13 cellular contexts compared by ENCODE assay signal in the genomic region with DNA sequence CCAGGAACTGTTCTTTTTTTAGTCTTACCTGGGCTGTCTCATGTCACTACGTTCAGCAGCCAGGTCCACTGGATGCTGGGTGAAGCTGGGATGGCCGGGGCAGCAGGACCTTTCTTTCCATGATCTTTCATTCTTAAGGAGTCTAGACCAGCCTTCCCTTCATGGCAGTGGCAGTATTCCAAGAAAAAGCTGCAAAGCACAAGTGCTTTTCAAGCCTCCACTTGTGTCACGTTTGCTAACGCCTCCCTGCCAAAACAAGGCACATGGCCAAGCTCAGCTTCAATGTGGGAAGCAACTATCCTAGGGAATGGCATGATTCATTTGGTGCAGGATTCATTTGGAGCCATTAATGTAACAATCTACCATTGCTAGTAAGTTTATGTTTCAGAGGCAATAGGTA.
A peak's percentile ranks its signal among the peaks of the same experiment; 100 is the strongest.
DNase-seq lines count a peak whose midpoint lies in the region; ATAC-seq and TF ChIP-seq lines count a peak whose summit lies in the region.
"Had no signal": no experiment of that assay in that cellular context is flagged by ENCODE, and none has a peak within 500 bp of the region (broad histone marks: within the 10 kb centered on the region; RNA-seq: fewer than 3 reads in every experiment).

No MANE protein-coding gene starts in this region.

- H3K27me3 Mint-ChIP-seq in WTC11 (ENCODE audit: low read depth) (no peaks in the 10 kb centered on the region), T-cell (no peaks in the 10 kb centered on the region)
- H3K27me3 Mint-ChIP-seq: activated naive CD4-positive, alpha-beta T cell treated with anti-CD3 and anti-CD28 coated beads, Interleukin-2, amount 50 U/mL, for 24 hours had no signal

- DNase-seq in Right ventricle myocardium superior (peak; percentile 45), left ventricle myocardium inferior (no peak), WTC11 (ENCODE audit: low spot score) (no peak), left ventricle myocardium superior (peak; percentile 53), SHP77 treated with DMSO at 0.1 percent for 48 hours (lab: John Stamatoyannopoulos, UW) (no peak), T-cell (no peak), A172 (ENCODE audit: low spot score) (no peak), omental fat pad (ENCODE audit: low spot score) (no peak)
- DNase-seq: endodermal cell had no signal

- H3K27ac Mint-ChIP-seq in WTC11, result 0 out of 2 replicates have a peak overlapping the region, but pooled peaks have one; percentile 36
- H3K27ac Mint-ChIP-seq in T-cell, result no peak overlapping the region
- H3K27ac Mint-ChIP-seq: activated naive CD4-positive, alpha-beta T cell treated with anti-CD3 and anti-CD28 coated beads, Interleukin-2, amount 50 U/mL, for 24 hours; natural killer cell treated with Interleukin-12 subunit alpha and Interleukin-12 subunit beta and Interleukin-15 and Interleukin-18, amount 100 ng/mL, for 72 hours had no signal

- H3K9me3 Mint-ChIP-seq in WTC11 (no peaks in the 10 kb centered on the region), T-cell (no peaks in the 10 kb centered on the region)
- H3K9me3 Mint-ChIP-seq: activated naive CD4-positive, alpha-beta T cell treated with anti-CD3 and anti-CD28 coated beads, Interleukin-2, amount 50 U/mL, for 24 hours; endodermal cell; natural killer cell treated with Interleukin-12 subunit alpha and Interleukin-12 subunit beta and Interleukin-15 and Interleukin-18, amount 100 ng/mL, for 72 hours had no signal

- no peak overlapping the region for H3K27ac ChIP-seq in left ventricle myocardium inferior (replicated peaks)
- H3K27ac ChIP-seq: HL-60, SK-N-MC had no signal

- H3K27me3 ChIP-seq in left ventricle myocardium inferior (ENCODE audit: low read depth), result peaks cover 12% of the 10 kb centered on the region

- TF ChIP-seq CTCF in left ventricle myocardium inferior (IDR thresholded peaks at IDR 0.05; ENCODE audit: borderline replicate concordance) (no peak), WTC11 (IDR thresholded peaks at IDR 0.05) (no peak), omental fat pad (IDR thresholded peaks at IDR 0.05) (no peak)

- POLR2A ChIA-PET in WTC11 (lab: Charles Lee) (no interaction called here), T-cell (lab: Charles Lee) (no interaction called here)

- ATAC-seq in Right ventricle myocardium superior (ENCODE audit: poor library complexity), result peak; percentile 84
- no peak for ATAC-seq in WTC11
- peak; percentile 88 for ATAC-seq in left ventricle myocardium superior
- no peak for ATAC-seq in T-cell (replicated peaks in 1 of 4)
- ATAC-seq in omental fat pad (ENCODE audit: low FRiP score), result no peak
- ATAC-seq: natural killer cell treated with Interleukin-12 subunit alpha and Interleukin-12 subunit beta and Interleukin-15 and Interleukin-18, amount 100 ng/mL, for 72 hours had no signal

- intact Hi-C loops in Right ventricle myocardium superior (cut with DNase I) (no loop called here), left ventricle myocardium inferior (cut with micrococcal nuclease) (no loop called here), left ventricle myocardium superior (cut with micrococcal nuclease) (no loop called here)

- H3K4me1 Mint-ChIP-seq in WTC11, result peaks cover 11% of the 10 kb centered on the region
- H3K4me1 Mint-ChIP-seq in T-cell, result no peaks in the 10 kb centered on the region
- H3K4me1 Mint-ChIP-seq: activated naive CD4-positive, alpha-beta T cell treated with anti-CD3 and anti-CD28 coated beads, Interleukin-2, amount 50 U/mL, for 24 hours had no signal

- no peak overlapping the region for H3K4me3 ChIP-seq in left ventricle myocardium inferior
- H3K4me3 ChIP-seq: SK-N-MC had no signal

- H3K9me3 ChIP-seq in left ventricle myocardium inferior (replicated peaks), result peaks cover 4% of the 10 kb centered on the region

- CTCF ChIA-PET in WTC11 (lab: Charles Lee) (no interaction called here), T-cell (lab: Charles Lee) (no interaction called here)

- no peaks in the 10 kb centered on the region for H3K36me3 ChIP-seq in left ventricle myocardium inferior

- peaks cover 11% of the 10 kb centered on the region for H3K4me1 ChIP-seq in left ventricle myocardium inferior

- H3K4me3 Mint-ChIP-seq in WTC11 (no peak overlapping the region), T-cell (no peak overlapping the region)
- H3K4me3 Mint-ChIP-seq: activated naive CD4-positive, alpha-beta T cell treated with anti-CD3 and anti-CD28 coated beads, Interleukin-2, amount 50 U/mL, for 24 hours; endodermal cell; natural killer cell treated with Interleukin-12 subunit alpha and Interleukin-12 subunit beta and Interleukin-15 and Interleukin-18, amount 100 ng/mL, for 72 hours had no signal

- H3K36me3 Mint-ChIP-seq in WTC11 (peaks cover 13% of the 10 kb centered on the region), T-cell (peaks cover 19% of the 10 kb centered on the region)
- H3K36me3 Mint-ChIP-seq: natural killer cell treated with Interleukin-12 subunit alpha and Interleukin-12 subunit beta and Interleukin-15 and Interleukin-18, amount 100 ng/mL, for 72 hours had no signal

TF ChIP-seq in WTC11, 78 proteins besides CTCF, POLR2A, EP300 and RAD21:
- TF ChIP-seq PRRX2 (CRISPR knock-in tag; IDR thresholded peaks at IDR 0.05), result no peak
- TF ChIP-seq ZNF263 (CRISPR knock-in tag; IDR thresholded peaks at IDR 0.05; ENCODE audit: low read depth), result no peak
- TF ChIP-seq, protein P1, sequence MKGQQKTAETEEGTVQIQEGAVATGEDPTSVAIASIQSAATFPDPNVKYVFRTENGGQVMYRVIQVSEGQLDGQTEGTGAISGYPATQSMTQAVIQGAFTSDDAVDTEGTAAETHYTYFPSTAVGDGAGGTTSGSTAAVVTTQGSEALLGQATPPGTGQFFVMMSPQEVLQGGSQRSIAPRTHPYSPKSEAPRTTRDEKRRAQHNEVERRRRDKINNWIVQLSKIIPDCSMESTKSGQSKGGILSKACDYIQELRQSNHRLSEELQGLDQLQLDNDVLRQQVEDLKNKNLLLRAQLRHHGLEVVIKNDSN (CRISPR knock-in tag; IDR thresholded peaks at IDR 0.05), result no peak

Comparison
In these comparisons a context has a peak if more than half of its experiments do, and no peak if none do; other contexts are left out.
1. DNase-seq: peak in Right ventricle myocardium superior (single experiment) and left ventricle myocardium superior (single experiment); none in left ventricle myocardium inferior (single experiment), WTC11 (single experiment), SHP77 treated with DMSO at 0.1 percent for 48 hours (single experiment), T-cell (0 of 34), A172 (single experiment) and omental fat pad (single experiment).
2. ATAC-seq: peak in Right ventricle myocardium superior (single experiment) and left ventricle myocardium superior (single experiment); none in WTC11 (single experiment), T-cell (0 of 4) and omental fat pad (single experiment).